In the genomic region with DNA sequence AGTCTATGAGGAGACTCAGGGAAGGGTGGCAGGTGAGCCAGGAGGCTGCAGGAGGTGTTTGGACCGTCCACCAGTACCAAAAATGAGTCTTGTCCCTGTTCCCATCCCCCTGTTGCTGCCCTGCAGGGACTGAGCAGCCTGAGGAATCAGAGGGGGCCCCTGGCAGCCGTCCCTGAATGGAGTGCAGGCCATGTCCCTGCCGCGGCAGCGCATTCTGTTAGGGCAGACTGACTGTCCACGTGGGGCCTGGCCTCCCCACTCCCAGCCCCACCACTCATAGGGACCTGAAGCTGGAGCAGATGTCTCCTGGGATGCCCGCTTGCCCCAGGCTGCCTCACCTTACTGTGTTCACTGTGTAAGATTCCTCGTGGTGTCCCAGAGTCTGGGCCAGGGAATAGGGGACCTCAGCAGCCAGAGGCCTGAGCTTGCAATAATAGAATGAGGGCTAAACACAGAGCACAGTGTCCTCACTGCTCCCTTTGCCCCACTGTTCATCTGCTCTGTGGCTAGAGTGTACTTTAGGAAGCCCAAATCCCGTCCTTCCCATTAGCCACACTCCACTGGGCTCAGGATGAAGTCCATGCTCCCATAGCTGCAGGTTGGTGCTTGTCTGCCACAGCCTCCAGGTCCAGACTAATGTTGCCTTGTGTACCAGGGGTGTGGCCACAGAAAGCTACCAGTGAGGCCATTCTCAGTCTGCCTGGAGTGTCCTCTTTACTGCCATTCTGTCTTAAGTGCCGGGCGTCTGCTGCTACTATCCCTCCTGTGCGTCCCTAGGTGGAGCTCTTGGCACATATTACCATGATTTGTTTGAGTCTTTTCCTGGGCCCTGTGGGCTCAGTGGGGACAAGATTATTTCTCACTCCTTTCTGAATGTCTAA, we compare ENCODE assay signal across 8 cellular contexts.
DNase-seq lines count a peak whose midpoint lies in the region; ATAC-seq, FAIRE-seq and TF ChIP-seq lines count a peak whose summit lies in the region.

No MANE protein-coding gene starts in this region.

- H3K4me3 ChIP-seq in A549 (no peak overlapping the region), GM06990 (replicated peaks; ENCODE audit: low read depth, low read length) (no peak overlapping the region), SU-DHL-6 (ENCODE audit: insufficient read depth, low read length, poor library complexity, severe bottlenecking) (no peak overlapping the region), prostate gland (no peak overlapping the region)

- no peak for TF ChIP-seq EP300 in A549 (IDR thresholded peaks at IDR 0.05)

- intact Hi-C loops in prostate gland (cut with DNase I), result loop anchor here (2.0 to 10.0 kb wide), 2 partner anchors 331 to 389 kb away; no protein-coding TSS in a partner anchor

- TF ChIP-seq RAD21 in A549 (conservative IDR thresholded peaks at IDR 0.05 in 1 of 2, IDR thresholded peaks at IDR 0.05 in 1 of 2), result peak; percentile 89 to 95

- CTCF ChIA-PET in A549 (lab: Yijun Ruan, JAX), result interaction anchor here (0.6 to 7.0 kb wide), 53 partner anchors 8 to 695 kb away, joined by 3 to 79 read pairs (median 4); a partner anchor contains a TSS

- no peak overlapping the region for H2AFZ ChIP-seq in SU-DHL-6 (ENCODE audit: low read depth, low read length, severe bottlenecking)

- WGBS in A549 (ENCODE audit: missing lambda C conversion rate), result 63% methylated on average over 11 of the region's 12 CpGs
- WGBS in prostate gland, result 62% methylated on average over 12 of the region's 12 CpGs

- TF ChIP-seq CTCF in A549 (IDR thresholded peaks at IDR 0.05) (peak; percentile 83), GM06990 (IDR thresholded peaks at IDR 0.05; ENCODE audit: insufficient read depth, low read length, poor library complexity, severe bottlenecking) (peak; percentile 70), SU-DHL-6 (IDR thresholded peaks at IDR 0.05; ENCODE audit: insufficient read depth, low read length, poor library complexity, severe bottlenecking) (peak; percentile 42), foreskin keratinocyte (conservative IDR thresholded peaks at IDR 0.05) (peak; percentile 80), prostate gland (IDR thresholded peaks at IDR 0.05) (peak in 2 of 4 experiments; percentile 30 to 39)

- no peaks in the 10 kb centered on the region for H3K9me3 ChIP-seq in A549
- H3K9me3 ChIP-seq in SU-DHL-6 (ENCODE audit: insufficient read depth, low read length), result no peaks in the 10 kb centered on the region
- no peaks in the 10 kb centered on the region for H3K9me3 ChIP-seq in prostate gland

- ATAC-seq in A549 (peak; percentile 91 to 95), foreskin keratinocyte (peak; percentile 81), GM21619 (IDR thresholded peaks at IDR 0.05; ENCODE audit: unreplicated experiment) (no peak)

- no peak for TF ChIP-seq POLR2A in A549 (IDR thresholded peaks at IDR 0.05; ENCODE audit: low read length)
- no peak for TF ChIP-seq POLR2A in prostate gland (IDR thresholded peaks at IDR 0.05)

- DNase-seq in A549 (ENCODE audit: low read depth in 1 of 2, low spot score in 1 of 2) (peak; percentile 81 to 86), GM06990 (ENCODE audit: extremely low read depth, insufficient read length) (no peak), NCI-H1694 (lab: John Stamatoyannopoulos, UW) (peak; percentile 41), foreskin keratinocyte (peak; percentile 33 to 67), prostate gland (ENCODE audit: low spot score) (peak; percentile 21)
- DNase-seq in activated effector memory CD4-positive, alpha-beta T cell treated with anti-CD3 and anti-CD28 coated beads, Interleukin-2, amount 50 U/mL, for 16 hours, result no peak

- no peaks in the 10 kb centered on the region for H3K9me2 ChIP-seq in SU-DHL-6 (replicated peaks; ENCODE audit: insufficient read depth, low read length)

- no peaks in the 10 kb centered on the region for H3K27me3 ChIP-seq in GM06990 (replicated peaks; ENCODE audit: control insufficient read depth, insufficient read depth, low read length)
- H3K27me3 ChIP-seq in SU-DHL-6 (ENCODE audit: low read length), result no peaks in the 10 kb centered on the region
- H3K27me3 ChIP-seq in foreskin keratinocyte, result no peaks in the 10 kb centered on the region
- H3K27me3 ChIP-seq in prostate gland (replicated peaks; ENCODE audit: insufficient read depth), result no peaks in the 10 kb centered on the region

- no peak overlapping the region for H3K9ac ChIP-seq in SU-DHL-6 (ENCODE audit: low read length)

- POLR2A ChIA-PET in A549 (lab: Yijun Ruan, JAX), result no interaction called here

- H3K4me1 ChIP-seq in A549, result no peaks in the 10 kb centered on the region
- no peaks in the 10 kb centered on the region for H3K4me1 ChIP-seq in foreskin keratinocyte
- no peaks in the 10 kb centered on the region for H3K4me1 ChIP-seq in prostate gland (replicated peaks)

- peak; percentile 78 for FAIRE-seq in A549 (lab: Jason Lieb, UNC)

- H3K36me3 ChIP-seq in GM06990 (ENCODE audit: control insufficient read depth, insufficient read depth, low read length) (no peaks in the 10 kb centered on the region), SU-DHL-6 (ENCODE audit: low read length) (no peaks in the 10 kb centered on the region), prostate gland (no peaks in the 10 kb centered on the region)

- H4K20me1 ChIP-seq in SU-DHL-6 (ENCODE audit: low read depth, low read length), result no peaks in the 10 kb centered on the region

- H3F3A ChIP-seq in SU-DHL-6 (ENCODE audit: insufficient read depth), result no peaks in the 10 kb centered on the region

- H3K4me2 ChIP-seq in A549, result no peak overlapping the region
- H3K4me2 ChIP-seq in SU-DHL-6 (ENCODE audit: low read depth, low read length, poor library complexity, severe bottlenecking), result no peak overlapping the region

- H3K27ac ChIP-seq in A549 (no peak overlapping the region), SU-DHL-6 (ENCODE audit: low read depth, low read length) (no peak overlapping the region), foreskin keratinocyte (no peak overlapping the region), prostate gland (no peak overlapping the region)

- H3K79me2 ChIP-seq in SU-DHL-6 (ENCODE audit: insufficient read depth, low read length), result no peaks in the 10 kb centered on the region

TF ChIP-seq in A549, 52 proteins besides CTCF, POLR2A, EP300 and RAD21:
- TF ChIP-seq SMC3 (IDR thresholded peaks at IDR 0.05), result peak; percentile 74
- no peak for TF ChIP-seq HDAC2 (IDR thresholded peaks at IDR 0.05)

Comparison
In these comparisons a context has a peak if more than half of its experiments do, and no peak if none do; other contexts are left out.
1. DNase-seq: peak in A549 (2 of 2), NCI-H1694 (single experiment), foreskin keratinocyte (2 of 2) and prostate gland (single experiment); none in GM06990 (single experiment) and activated effector memory CD4-positive, alpha-beta T cell treated with anti-CD3 and anti-CD28 coated beads, Interleukin-2, amount 50 U/mL, for 16 hours (single experiment).